ENCODE assay signal across 8 cellular contexts in genomic region chr12:106149096-106149784, GRCh38. TPM values are rescaled to one million over a fixed set of nuclear protein-coding genes. Genes with fewer than 3 reads are reported as not detected.
DNase-seq lines count a peak whose midpoint lies in the region; ATAC-seq, FAIRE-seq and TF ChIP-seq lines count a peak whose summit lies in the region.

No MANE protein-coding gene starts in this region.

- FAIRE-seq in K562 (lab: Jason Lieb, UNC), result peak; percentile 77

- DNase-seq in CD14-positive monocyte (ENCODE audit: low spot score) (no peak), K562 (ENCODE audit: extremely low read depth in 1 of 4, low spot score in 3 of 4) (peak in 2 of 4 experiments; percentile 25 to 28), lung (ENCODE audit: low spot score) (no peak), NCI-H1105 (lab: John Stamatoyannopoulos, UW) (no peak), T-helper 1 cell (no peak)

- peaks cover 4% of the 10 kb centered on the region for H3K4me1 Mint-ChIP-seq in CD14-positive monocyte

- intact Hi-C loops in CD14-positive monocyte (cut with micrococcal nuclease) (no loop called here), K562 (cut with micrococcal nuclease) (loop anchor here (10.0 kb wide), 2 partner anchors 124 to 1944 kb away; no protein-coding TSS in a partner anchor)

- H4K20me1 ChIP-seq in KMS-11 (ENCODE audit: insufficient read depth), result no peaks in the 10 kb centered on the region
- no peaks in the 10 kb centered on the region for H4K20me1 ChIP-seq in K562 (replicated peaks; ENCODE audit: control insufficient read depth, insufficient read depth, low read length)

- WGBS in K562 (ENCODE audit: insufficient coverage, low coverage, missing lambda C conversion rate), result 2% methylated on average over 10 of the region's 10 CpGs
- 54 to 59% methylated on average over 10 of the region's 10 CpGs for WGBS in lung, 2 donors

- peak; percentile 68; the same call in 2 of the 3 replicates for ATAC-seq in K562
- no peak for ATAC-seq in lung (ENCODE audit: insufficient read depth, low FRiP score)
- no peak for ATAC-seq in HG02623 (IDR thresholded peaks at IDR 0.05; ENCODE audit: unreplicated experiment)
- ATAC-seq in HG02884 (IDR thresholded peaks at IDR 0.05; ENCODE audit: unreplicated experiment), result no peak

- POLR2A ChIA-PET in K562 (lab: Yijun Ruan, JAX), result interaction anchor here (0.5 to 1.2 kb wide), 2 partner anchors 14 to 37 kb away, joined by 3 to 5 read pairs; no protein-coding TSS in a partner anchor

- peak; percentile 4 for TF ChIP-seq CTCF in CD14-positive monocyte (IDR thresholded peaks at IDR 0.05)
- TF ChIP-seq CTCF in KMS-11 (conservative IDR thresholded peaks at IDR 0.05; ENCODE audit: low read depth, low read length), result peak; percentile 50; the same call in 1 of the 2 replicates
- peak; percentile 28 to 57 (median 54) for TF ChIP-seq CTCF in K562 (IDR thresholded peaks at IDR 0.05 in 2 of 3, conservative IDR thresholded peaks at IDR 0.05 in 1 of 3; ENCODE audit: insufficient read depth in 2 of 3, low read depth in 1 of 3, low read length in 3 of 3)
- peak; percentile 8 for TF ChIP-seq CTCF in lung (IDR thresholded peaks at IDR 0.05; ENCODE audit: control extremely low read depth, extremely low read depth)

- BruUV-seq in K562 (replicated peaks; lab: Mats Ljungman, UMichigan), result no TSS peak

- H3K4me3 ChIP-seq in KMS-11 (IDR thresholded peaks at IDR 0.05; ENCODE audit: insufficient read depth, low read depth, low read length) (no peak overlapping the region), K562 (no peak overlapping the region), lung (no peak overlapping the region)

- H3K36me3 ChIP-seq in KMS-11 (ENCODE audit: insufficient read depth) (no peaks in the 10 kb centered on the region), K562 (ENCODE audit: control insufficient read depth, insufficient read depth, low read length) (no peaks in the 10 kb centered on the region), lung (ENCODE audit: control insufficient read depth in 2 of 2, insufficient read depth in 2 of 2, low read length in 2 of 2) (no peaks in the 10 kb centered on the region)

- no peak for TF ChIP-seq EP300 in K562 (IDR thresholded peaks at IDR 0.05; ENCODE audit: low read length)

- CTCF ChIA-PET in K562 (lab: Yijun Ruan, JAX; ENCODE audit: low intra/inter-chr PET ratio), result interaction anchor here (0.9 kb wide), 1 partner anchor 728 kb away, joined by 3 read pairs; no protein-coding TSS in a partner anchor

- no peak overlapping the region for H3K27ac Mint-ChIP-seq in CD14-positive monocyte

- in situ Hi-C loops in K562 (cut with MboI), result no loop called here

- H3K27ac ChIP-seq in KMS-11 (no peak overlapping the region), K562 (ENCODE audit: extremely low read depth, low read depth, low read length) (no peak overlapping the region), lung (ENCODE audit: low read depth in 1 of 2, low read length in 1 of 2) (no peak overlapping the region)

- peaks cover 16 to 22% (median 18%) of the 10 kb centered on the region in 3 donors for H3K27me3 Mint-ChIP-seq in CD14-positive monocyte (ENCODE audit: low read depth in 3 of 3)

- H3K4me1 ChIP-seq in KMS-11 (ENCODE audit: low read depth, poor library complexity, severe bottlenecking), result peaks cover 36% of the 10 kb centered on the region
- no peaks in the 10 kb centered on the region for H3K4me1 ChIP-seq in K562 (replicated peaks in 1 of 2; ENCODE audit: control insufficient read depth in 2 of 2, insufficient read depth in 2 of 2, low read length in 2 of 2)
- peaks cover 4 to 11% of the 10 kb centered on the region in 2 donors for H3K4me1 ChIP-seq in lung (ENCODE audit: control insufficient read depth in 2 of 2, insufficient read depth in 2 of 2, low read length in 2 of 2)

- TF ChIP-seq RAD21 in K562 (CRISPR knock-in tag; conservative IDR thresholded peaks at IDR 0.05 in 1 of 2, IDR thresholded peaks at IDR 0.05 in 1 of 2), result peak; percentile 27 to 52

- H3K9me3 ChIP-seq in K562 (replicated peaks; ENCODE audit: control insufficient read depth, insufficient read depth, low read depth, low read length), result no peaks in the 10 kb centered on the region
- no peaks in the 10 kb centered on the region for H3K9me3 ChIP-seq in lung (ENCODE audit: control insufficient read depth in 2 of 2, insufficient read depth in 1 of 2, low read length in 1 of 2)

- H3K4me2 ChIP-seq in KMS-11, result no peak overlapping the region; the same call in 1 of the 2 replicates
- H3K4me2 ChIP-seq in K562 (ENCODE audit: insufficient read depth, low read length), result no peak overlapping the region

- H3K27me3 ChIP-seq in KMS-11 (ENCODE audit: insufficient read depth, low read depth), result no peaks in the 10 kb centered on the region
- H3K27me3 ChIP-seq in K562 (ENCODE audit: control insufficient read depth in 2 of 2, insufficient read depth in 2 of 2, low read length in 2 of 2), result peaks cover 0 to 9% of the 10 kb centered on the region in 2 experiments; a peak in 1 of 5 replicates
- H3K27me3 ChIP-seq in lung (ENCODE audit: control insufficient read depth, insufficient read depth), result no peaks in the 10 kb centered on the region

- H3K9ac ChIP-seq in KMS-11 (no peak overlapping the region), K562 (ENCODE audit: insufficient read depth in 1 of 2, low read depth in 2 of 2, low read length in 2 of 2) (no peak overlapping the region)

- peaks cover 0 to 2% (median 0%) of the 10 kb centered on the region in 7 donors for H3K9me3 Mint-ChIP-seq in CD14-positive monocyte

- TF ChIP-seq POLR2A in K562 (conservative IDR thresholded peaks at IDR 0.05), result no peak

- peaks cover 2% of the 10 kb centered on the region for H3K9me1 ChIP-seq in K562 (ENCODE audit: control insufficient read depth, insufficient read depth, low read length)

- no peaks in the 10 kb centered on the region for H3K36me3 Mint-ChIP-seq in CD14-positive monocyte

- H3K79me2 ChIP-seq in KMS-11 (ENCODE audit: insufficient read depth, low read depth) (no peaks in the 10 kb centered on the region; the same call in 1 of the 2 replicates), K562 (ENCODE audit: control insufficient read depth, insufficient read depth, low read length) (no peaks in the 10 kb centered on the region)

- no peak overlapping the region for H3K4me3 Mint-ChIP-seq in CD14-positive monocyte

- H2AFZ ChIP-seq in KMS-11 (ENCODE audit: low read depth), result no peak overlapping the region
- no peak overlapping the region for H2AFZ ChIP-seq in K562 (ENCODE audit: low read depth, low read length)

TF ChIP-seq in K562, 482 proteins besides CTCF, POLR2A, EP300 and RAD21 (continues in another document):
- no peak for TF ChIP-seq FOS (IDR thresholded peaks at IDR 0.05; ENCODE audit: extremely low read depth, insufficient read length)

RNA-seq across cellular contexts. Expression of gene NUAK1, which starts 10.5 kb away (rescaled TPM):
- polyA plus RNA-seq in CD14-positive monocyte, result not detected
- total RNA-seq in K562 (2011; cell fraction: chromatin; rRNA removed; ENCODE audit: low replicate concordance), result not detected in 2 replicates
- total RNA-seq in K562 (2011; cell fraction: nucleolus; rRNA removed), result not detected in 2 replicates
- total RNA-seq in K562 (2011; cell fraction: nucleoplasm; rRNA removed), result not detected in 2 replicates
- not detected in 2 replicates for total RNA-seq in K562 (2014; rRNA removed)
- not detected in 2 replicates for total RNA-seq in K562 (2014; rRNA removed; fragmentation: Illumina TruSeq; extraction: Trizol)
- total RNA-seq in K562 (2015; rRNA removed; fragmentation: Illumina TruSeq; extraction: Trizol), result not detected in 2 replicates
- 0.02 TPM in 2 replicates for total RNA-seq in K562 (2021)
- not detected in 2 replicates for polyA plus RNA-seq in K562 (2011; rRNA removed)
- 0.22 TPM in 1 of 2 replicates, not detected in the other for polyA plus RNA-seq in K562 (2011; cell fraction: cytosol; rRNA removed)
- not detected in 2 replicates for polyA plus RNA-seq in K562 (2011; cell fraction: nucleus; rRNA removed)
- polyA plus RNA-seq in K562 (2012), result not detected in 2 replicates
- polyA plus RNA-seq in K562 (2014; fragmentation: Illumina TruSeq; extraction: Trizol), result not detected in 2 replicates
- not detected for polyA plus RNA-seq in K562 (2014; fragmentation: Nextera tagmentation; extraction: Ambion mirVana)
- not detected in 2 replicates for polyA plus RNA-seq in K562 (2014; rRNA removed)
- not detected in 2 replicates for polyA minus RNA-seq in K562 (2011; rRNA and poly(A)+ RNA removed)
- polyA minus RNA-seq in K562 (2011; cell fraction: cytosol; rRNA and poly(A)+ RNA removed), result not detected in 2 replicates
- not detected in 2 replicates for polyA minus RNA-seq in K562 (2011; cell fraction: nucleus; rRNA and poly(A)+ RNA removed)
- total RNA-seq in lung, result 10 to 100 TPM; 13.0 to 14.1 TPM
- polyA plus RNA-seq in lung, result 1 to 10 TPM; 2.9 to 5.5 TPM

Comparison
In these comparisons a context has a peak if more than half of its experiments do, and no peak if none do; other contexts are left out.
1. CTCF ChIP-seq: peak in every context shown above with its lines; median percentile 54 in K562; 50 in KMS-11; 8 in lung; 4 in CD14-positive monocyte.